Comparison of ENCODE assay signal across 8 cellular contexts in the genomic region with DNA sequence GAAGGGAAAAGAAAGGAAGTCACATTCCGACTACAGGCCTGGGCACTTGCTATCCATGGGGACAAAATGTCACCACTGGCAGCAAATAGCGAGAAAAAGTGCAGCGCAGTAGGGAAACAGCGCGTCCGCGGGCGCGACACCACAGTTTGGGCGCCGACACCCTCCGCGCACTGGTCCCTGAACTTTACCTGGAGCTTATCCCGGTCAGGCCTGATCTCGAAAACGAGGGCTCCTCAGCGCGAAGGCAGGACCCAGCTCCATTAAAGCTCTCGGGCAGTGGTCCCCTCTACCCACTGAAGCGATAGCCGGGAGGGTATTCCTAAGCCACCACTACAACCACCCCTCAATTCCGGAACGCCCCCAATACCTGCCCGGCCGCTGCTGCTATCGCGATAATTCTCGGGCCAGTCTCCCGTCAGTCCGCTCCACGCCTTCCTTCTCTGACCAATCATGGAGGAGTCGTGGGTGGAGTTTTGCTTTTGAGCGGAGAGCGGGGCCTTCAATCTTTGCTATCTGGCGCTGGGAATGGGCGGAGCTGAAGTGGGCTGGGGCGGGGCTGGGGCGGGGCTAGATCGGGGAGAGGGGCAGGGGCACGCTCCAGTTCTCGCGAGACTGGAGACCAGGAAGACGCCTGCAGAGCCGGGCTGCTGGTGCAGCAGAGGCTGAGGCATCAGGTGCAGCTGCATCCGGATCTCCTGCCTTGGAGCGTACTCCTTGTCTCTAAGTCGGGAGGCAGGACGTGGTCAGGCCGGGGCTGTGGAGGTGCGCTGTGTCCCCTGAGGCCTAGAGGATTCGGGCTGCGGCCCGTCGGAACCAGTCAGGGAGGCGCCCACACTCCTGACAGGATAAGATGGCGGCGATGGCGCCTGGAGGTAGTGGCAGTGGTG. TPM values are rescaled to one million over a fixed set of nuclear protein-coding genes. Genes with fewer than 3 reads are reported as not detected.
DNase-seq lines count a peak whose midpoint lies in the region; ATAC-seq and TF ChIP-seq lines count a peak whose summit lies in the region.

A gene with protein sequence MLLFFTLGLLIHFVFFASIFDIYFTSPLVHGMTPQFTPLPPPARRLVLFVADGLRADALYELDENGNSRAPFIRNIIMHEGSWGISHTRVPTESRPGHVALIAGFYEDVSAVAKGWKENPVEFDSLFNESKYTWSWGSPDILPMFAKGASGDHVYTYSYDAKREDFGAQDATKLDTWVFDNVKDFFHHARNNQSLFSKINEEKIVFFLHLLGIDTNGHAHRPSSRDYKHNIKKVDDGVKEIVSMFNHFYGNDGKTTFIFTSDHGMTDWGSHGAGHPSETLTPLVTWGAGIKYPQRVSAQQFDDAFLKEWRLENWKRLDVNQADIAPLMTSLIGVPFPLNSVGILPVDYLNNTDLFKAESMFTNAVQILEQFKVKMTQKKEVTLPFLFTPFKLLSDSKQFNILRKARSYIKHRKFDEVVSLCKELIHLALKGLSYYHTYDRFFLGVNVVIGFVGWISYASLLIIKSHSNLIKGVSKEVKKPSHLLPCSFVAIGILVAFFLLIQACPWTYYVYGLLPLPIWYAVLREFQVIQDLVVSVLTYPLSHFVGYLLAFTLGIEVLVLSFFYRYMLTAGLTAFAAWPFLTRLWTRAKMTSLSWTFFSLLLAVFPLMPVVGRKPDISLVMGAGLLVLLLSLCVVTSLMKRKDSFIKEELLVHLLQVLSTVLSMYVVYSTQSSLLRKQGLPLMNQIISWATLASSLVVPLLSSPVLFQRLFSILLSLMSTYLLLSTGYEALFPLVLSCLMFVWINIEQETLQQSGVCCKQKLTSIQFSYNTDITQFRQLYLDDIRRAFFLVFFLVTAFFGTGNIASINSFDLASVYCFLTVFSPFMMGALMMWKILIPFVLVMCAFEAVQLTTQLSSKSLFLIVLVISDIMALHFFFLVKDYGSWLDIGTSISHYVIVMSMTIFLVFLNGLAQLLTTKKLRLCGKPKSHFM (minus strand): TSS at position 401 of the 887 bp plus-strand sequence. CDS start 25,703 bp downstream, outside the sequence.
A gene with protein sequence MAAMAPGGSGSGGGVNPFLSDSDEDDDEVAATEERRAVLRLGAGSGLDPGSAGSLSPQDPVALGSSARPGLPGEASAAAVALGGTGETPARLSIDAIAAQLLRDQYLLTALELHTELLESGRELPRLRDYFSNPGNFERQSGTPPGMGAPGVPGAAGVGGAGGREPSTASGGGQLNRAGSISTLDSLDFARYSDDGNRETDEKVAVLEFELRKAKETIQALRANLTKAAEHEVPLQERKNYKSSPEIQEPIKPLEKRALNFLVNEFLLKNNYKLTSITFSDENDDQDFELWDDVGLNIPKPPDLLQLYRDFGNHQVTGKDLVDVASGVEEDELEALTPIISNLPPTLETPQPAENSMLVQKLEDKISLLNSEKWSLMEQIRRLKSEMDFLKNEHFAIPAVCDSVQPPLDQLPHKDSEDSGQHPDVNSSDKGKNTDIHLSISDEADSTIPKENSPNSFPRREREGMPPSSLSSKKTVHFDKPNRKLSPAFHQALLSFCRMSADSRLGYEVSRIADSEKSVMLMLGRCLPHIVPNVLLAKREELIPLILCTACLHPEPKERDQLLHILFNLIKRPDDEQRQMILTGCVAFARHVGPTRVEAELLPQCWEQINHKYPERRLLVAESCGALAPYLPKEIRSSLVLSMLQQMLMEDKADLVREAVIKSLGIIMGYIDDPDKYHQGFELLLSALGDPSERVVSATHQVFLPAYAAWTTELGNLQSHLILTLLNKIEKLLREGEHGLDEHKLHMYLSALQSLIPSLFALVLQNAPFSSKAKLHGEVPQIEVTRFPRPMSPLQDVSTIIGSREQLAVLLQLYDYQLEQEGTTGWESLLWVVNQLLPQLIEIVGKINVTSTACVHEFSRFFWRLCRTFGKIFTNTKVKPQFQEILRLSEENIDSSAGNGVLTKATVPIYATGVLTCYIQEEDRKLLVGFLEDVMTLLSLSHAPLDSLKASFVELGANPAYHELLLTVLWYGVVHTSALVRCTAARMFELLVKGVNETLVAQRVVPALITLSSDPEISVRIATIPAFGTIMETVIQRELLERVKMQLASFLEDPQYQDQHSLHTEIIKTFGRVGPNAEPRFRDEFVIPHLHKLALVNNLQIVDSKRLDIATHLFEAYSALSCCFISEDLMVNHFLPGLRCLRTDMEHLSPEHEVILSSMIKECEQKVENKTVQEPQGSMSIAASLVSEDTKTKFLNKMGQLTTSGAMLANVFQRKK (plus strand): TSS at position 600 of the 887 bp plus-strand sequence. CDS start 251 bp downstream, at position 851.

- no peaks in the 10 kb centered on the region for H3K27me3 Mint-ChIP-seq in activated T-helper 17 cell treated with anti-CD3 and anti-CD28 coated beads, Interleukin-2, amount 50 U/mL, for 72 hours
- H3K27me3 Mint-ChIP-seq in naive thymus-derived CD4-positive, alpha-beta T cell: no peaks in the 10 kb centered on the region
- H3K27me3 Mint-ChIP-seq in stimulated activated naive B cell treated with anti-CD40 and anti-IgM and Interleukin-4, amounts not matched to agents 10 μg/mL and 1 μg/mL and 100 μg/mL, for 72 hours: no peaks in the 10 kb centered on the region

- peak within 1 kb of the TSS; percentile 99 for H3K27ac Mint-ChIP-seq in activated T-helper 17 cell treated with anti-CD3 and anti-CD28 coated beads, Interleukin-2, amount 50 U/mL, for 72 hours
- H3K27ac Mint-ChIP-seq in naive thymus-derived CD4-positive, alpha-beta T cell: peak within 1 kb of the TSS; percentile 91 to 98 (median 96)
- H3K27ac Mint-ChIP-seq in stimulated activated naive B cell treated with anti-CD40 and anti-IgM and Interleukin-4, amounts not matched to agents 10 μg/mL and 1 μg/mL and 100 μg/mL, for 72 hours: peak within 1 kb of the TSS; percentile 99

- no peaks in the 10 kb centered on the region for H3K27me3 ChIP-seq in fibroblast of lung (ENCODE audit: control insufficient read depth, insufficient read depth, low read length)
- H3K27me3 ChIP-seq in naive thymus-derived CD4-positive, alpha-beta T cell (ENCODE audit: control insufficient read depth in 2 of 2, insufficient read depth in 2 of 2, low read length in 2 of 2): no peaks in the 10 kb centered on the region

- H3K27ac ChIP-seq in RWPE1 (peak within 1 kb of the TSS; percentile 90), fibroblast of lung (ENCODE audit: insufficient read depth, low read length) (peak within 1 kb of the TSS; percentile 85)
- H3K27ac ChIP-seq in naive thymus-derived CD4-positive, alpha-beta T cell (ENCODE audit: low read depth, low read length): peak within 1 kb of the TSS; percentile 74

- intact Hi-C loops in naive thymus-derived CD4-positive, alpha-beta T cell (cut with micrococcal nuclease): loop anchor here (1.0 to 10.0 kb wide), 23 partner anchors 12 to 1788 kb away; a partner anchor contains a TSS

- H3K9me3 Mint-ChIP-seq in activated T-helper 17 cell treated with anti-CD3 and anti-CD28 coated beads, Interleukin-2, amount 50 U/mL, for 72 hours: no peaks in the 10 kb centered on the region
- no peaks in the 10 kb centered on the region for H3K9me3 Mint-ChIP-seq in naive thymus-derived CD4-positive, alpha-beta T cell
- H3K9me3 Mint-ChIP-seq in stimulated activated naive B cell treated with anti-CD40 and anti-IgM and Interleukin-4, amounts not matched to agents 10 μg/mL and 1 μg/mL and 100 μg/mL, for 72 hours: peaks cover 0 to 4% of the 10 kb centered on the region in 2 donors

- H3K4me3 Mint-ChIP-seq in activated T-helper 17 cell treated with anti-CD3 and anti-CD28 coated beads, Interleukin-2, amount 50 U/mL, for 72 hours: peak within 1 kb of the TSS; percentile 99
- H3K4me3 Mint-ChIP-seq in naive thymus-derived CD4-positive, alpha-beta T cell: peak within 1 kb of the TSS; percentile 96 to 100 (median 99)
- H3K4me3 Mint-ChIP-seq in stimulated activated naive B cell treated with anti-CD40 and anti-IgM and Interleukin-4, amounts not matched to agents 10 μg/mL and 1 μg/mL and 100 μg/mL, for 72 hours: peak within 1 kb of the TSS; percentile 97 to 99

- H3K79me2 ChIP-seq in fibroblast of lung (ENCODE audit: control insufficient read depth, insufficient read depth, low read length): peaks cover 45% of the 10 kb centered on the region

- peak within 1 kb of the TSS; percentile 88 for H3K4me3 ChIP-seq in LNCaP clone FGC (ENCODE audit: low read depth, low read length)
- H3K4me3 ChIP-seq in fibroblast of lung (replicated peaks in 1 of 4; ENCODE audit: control extremely low read depth in 1 of 4, insufficient read depth in 1 of 4, low read depth in 3 of 4, low read length in 4 of 4): peak within 1 kb of the TSS; percentile 69 to 99 (median 97)
- H3K4me3 ChIP-seq in naive thymus-derived CD4-positive, alpha-beta T cell (ENCODE audit: low read length): peak within 1 kb of the TSS; percentile 97

- H3K4me1 Mint-ChIP-seq in activated T-helper 17 cell treated with anti-CD3 and anti-CD28 coated beads, Interleukin-2, amount 50 U/mL, for 72 hours: peaks cover 26% of the 10 kb centered on the region
- H3K4me1 Mint-ChIP-seq in naive thymus-derived CD4-positive, alpha-beta T cell: peaks cover 48 to 75% (median 69%) of the 10 kb centered on the region in 7 donors
- peaks cover 21 to 23% of the 10 kb centered on the region in 2 donors for H3K4me1 Mint-ChIP-seq in stimulated activated naive B cell treated with anti-CD40 and anti-IgM and Interleukin-4, amounts not matched to agents 10 μg/mL and 1 μg/mL and 100 μg/mL, for 72 hours

- H4K20me1 ChIP-seq in fibroblast of lung (ENCODE audit: control insufficient read depth, extremely low read depth, insufficient read depth, low read length): no peaks in the 10 kb centered on the region

- TF ChIP-seq CTCF in LNCaP clone FGC (IDR thresholded peaks at IDR 0.05; ENCODE audit: control insufficient read depth, extremely low read depth, insufficient read depth) (no peak), RWPE1 (conservative IDR thresholded peaks at IDR 0.05; ENCODE audit: low read depth) (no peak), fibroblast of lung (conservative IDR thresholded peaks at IDR 0.05 in 1 of 2, IDR thresholded peaks at IDR 0.05 in 1 of 2; ENCODE audit: low read depth in 1 of 2, low read length in 2 of 2) (no peak)

- peak within 1 kb of the TSS; percentile 99 for H3K4me2 ChIP-seq in fibroblast of lung (ENCODE audit: extremely low read depth, insufficient read depth, low read length)

- H3K36me3 Mint-ChIP-seq in activated T-helper 17 cell treated with anti-CD3 and anti-CD28 coated beads, Interleukin-2, amount 50 U/mL, for 72 hours (ENCODE audit: low read depth): peaks cover 37% of the 10 kb centered on the region
- peaks cover 5 to 18% (median 10%) of the 10 kb centered on the region in 5 donors for H3K36me3 Mint-ChIP-seq in naive thymus-derived CD4-positive, alpha-beta T cell
- peaks cover 17 to 21% of the 10 kb centered on the region in 2 donors for H3K36me3 Mint-ChIP-seq in stimulated activated naive B cell treated with anti-CD40 and anti-IgM and Interleukin-4, amounts not matched to agents 10 μg/mL and 1 μg/mL and 100 μg/mL, for 72 hours

- DNase-seq in Daoy (ENCODE audit: low read depth) (peak; percentile 96), GOT3 (lab: John Stamatoyannopoulos, UW) (peak; percentile 77), LNCaP clone FGC (ENCODE audit: low read depth) (peak; percentile 97), RWPE1 (ENCODE audit: low spot score) (peak; percentile 99), fibroblast of lung (ENCODE audit: low read depth in 2 of 2) (peak; percentile 96 to 99)
- DNase-seq in naive thymus-derived CD4-positive, alpha-beta T cell: peak; percentile 73 to 98 (median 96)
- DNase-seq in stimulated activated naive B cell treated with anti-CD40 and anti-IgM and Interleukin-4, amounts not matched to agents 10 μg/mL and 1 μg/mL and 100 μg/mL, for 72 hours: peak; percentile 95

- H3K9ac ChIP-seq in fibroblast of lung (ENCODE audit: insufficient read depth, low read length): peak within 1 kb of the TSS; percentile 87

- POLR2A ChIA-PET in RWPE1 (lab: Yijun Ruan, JAX; ENCODE audit: low non-redundant PET): no interaction called here
- POLR2A ChIA-PET in naive thymus-derived CD4-positive, alpha-beta T cell (lab: Charles Lee): interaction anchor here (0.6 to 3.4 kb wide), 17 partner anchors 8 to 1783 kb away, joined by 3 to 16 read pairs (median 4); a partner anchor contains a TSS

- no peaks in the 10 kb centered on the region for H3K4me1 ChIP-seq in fibroblast of lung (ENCODE audit: control insufficient read depth, extremely low read depth, insufficient read depth, low read length)
- H3K4me1 ChIP-seq in naive thymus-derived CD4-positive, alpha-beta T cell (ENCODE audit: control insufficient read depth in 2 of 2, insufficient read depth in 2 of 2, low read length in 2 of 2): peaks cover 18 to 21% of the 10 kb centered on the region in 2 donors

- H3K9me3 ChIP-seq in fibroblast of lung (ENCODE audit: control insufficient read depth, insufficient read depth, low read depth, low read length): no peaks in the 10 kb centered on the region
- H3K9me3 ChIP-seq in naive thymus-derived CD4-positive, alpha-beta T cell (ENCODE audit: control insufficient read depth in 2 of 3, low read length in 3 of 3): no peaks in the 10 kb centered on the region

- peak within 1 kb of the TSS; percentile 100 for H2AFZ ChIP-seq in fibroblast of lung (ENCODE audit: low read length)

- peak; percentile 94 for ATAC-seq in activated T-helper 17 cell treated with anti-CD3 and anti-CD28 coated beads, Interleukin-2, amount 50 U/mL, for 72 hours (replicated peaks)
- peak; percentile 97 for ATAC-seq in naive thymus-derived CD4-positive, alpha-beta T cell
- ATAC-seq in stimulated activated naive B cell treated with anti-CD40 and anti-IgM and Interleukin-4, amounts not matched to agents 10 μg/mL and 1 μg/mL and 100 μg/mL, for 72 hours (replicated peaks): peak; percentile 91 to 93

- no peaks in the 10 kb centered on the region for H3K36me3 ChIP-seq in fibroblast of lung (ENCODE audit: control insufficient read depth, insufficient read depth, low read length)
- H3K36me3 ChIP-seq in naive thymus-derived CD4-positive, alpha-beta T cell (ENCODE audit: control insufficient read depth in 2 of 3, insufficient read depth in 3 of 3, low read length in 3 of 3): peaks cover 0 to 13% (median 0%) of the 10 kb centered on the region in 3 experiments

- CTCF ChIA-PET in RWPE1 (lab: Yijun Ruan, JAX): interaction anchor here (0.5 to 0.7 kb wide), 2 partner anchors 10 to 83 kb away, joined by 3 to 4 read pairs; no protein-coding TSS in a partner anchor
- CTCF ChIA-PET in naive thymus-derived CD4-positive, alpha-beta T cell (lab: Charles Lee): interaction anchor here (9.0 kb wide), 1 partner anchor 62 kb away, joined by 92 read pairs; no protein-coding TSS in a partner anchor

RNA-seq across cellular contexts. Expression of the first gene that starts in this region (rescaled TPM):
- 8.2 and 14.9 TPM in 2 replicates for total RNA-seq in Daoy (2014; rRNA removed; shearing (Covaris generic))
- total RNA-seq in activated T-helper 17 cell treated with anti-CD3 and anti-CD28 coated beads, Interleukin-2, amount 50 U/mL, for 72 hours: 10 to 100 TPM; 32.3 to 32.8 TPM
- 31.7 and 35.2 TPM in 2 replicates for total RNA-seq in fibroblast of lung
- polyA plus RNA-seq in fibroblast of lung: 25.1 and 39.8 TPM in 2 replicates
- 10.4 and 14.2 TPM in 2 replicates for polyA plus RNA-seq in fibroblast of lung (2012)
- polyA minus RNA-seq in fibroblast of lung (ENCODE audit: low replicate concordance): 3.6 and 15.1 TPM in 2 replicates
- 10 to 100 TPM; 18.2 to 29.8 (median 28.2) TPM for total RNA-seq in naive thymus-derived CD4-positive, alpha-beta T cell
- polyA plus RNA-seq in naive thymus-derived CD4-positive, alpha-beta T cell: 10 to 100 TPM; 15.5 to 19.1 TPM

RNA-seq across cellular contexts. Expression of the second gene that starts in this region (rescaled TPM):
- total RNA-seq in Daoy (2014; rRNA removed; shearing (Covaris generic)): 14.5 and 27.1 TPM in 2 replicates
- total RNA-seq in activated T-helper 17 cell treated with anti-CD3 and anti-CD28 coated beads, Interleukin-2, amount 50 U/mL, for 72 hours: 10 to 100 TPM; 23.2 to 28.7 TPM
- total RNA-seq in fibroblast of lung: 22.1 and 34.5 TPM in 2 replicates
- polyA plus RNA-seq in fibroblast of lung: 12.2 and 13.1 TPM in 2 replicates
- polyA plus RNA-seq in fibroblast of lung (2012): 16.3 and 16.4 TPM in 2 replicates
- 11.0 and 41.3 TPM in 2 replicates for polyA minus RNA-seq in fibroblast of lung (ENCODE audit: low replicate concordance)
- total RNA-seq in naive thymus-derived CD4-positive, alpha-beta T cell: 10 to 100 TPM; 51.3 to 70.8 (median 62.1) TPM
- polyA plus RNA-seq in naive thymus-derived CD4-positive, alpha-beta T cell: 10 to 100 TPM in 1 of 2 donors, 1 to 10 TPM in 1; 7.3 to 10.1 TPM

Comparison
In these comparisons a context has a peak if more than half of its experiments do, and no peak if none do; other contexts are left out.
1. Peak in every context shown above with its lines: DNase-seq, ATAC-seq, H3K4me3 ChIP-seq and H3K27ac ChIP-seq.